In the genomic region with DNA sequence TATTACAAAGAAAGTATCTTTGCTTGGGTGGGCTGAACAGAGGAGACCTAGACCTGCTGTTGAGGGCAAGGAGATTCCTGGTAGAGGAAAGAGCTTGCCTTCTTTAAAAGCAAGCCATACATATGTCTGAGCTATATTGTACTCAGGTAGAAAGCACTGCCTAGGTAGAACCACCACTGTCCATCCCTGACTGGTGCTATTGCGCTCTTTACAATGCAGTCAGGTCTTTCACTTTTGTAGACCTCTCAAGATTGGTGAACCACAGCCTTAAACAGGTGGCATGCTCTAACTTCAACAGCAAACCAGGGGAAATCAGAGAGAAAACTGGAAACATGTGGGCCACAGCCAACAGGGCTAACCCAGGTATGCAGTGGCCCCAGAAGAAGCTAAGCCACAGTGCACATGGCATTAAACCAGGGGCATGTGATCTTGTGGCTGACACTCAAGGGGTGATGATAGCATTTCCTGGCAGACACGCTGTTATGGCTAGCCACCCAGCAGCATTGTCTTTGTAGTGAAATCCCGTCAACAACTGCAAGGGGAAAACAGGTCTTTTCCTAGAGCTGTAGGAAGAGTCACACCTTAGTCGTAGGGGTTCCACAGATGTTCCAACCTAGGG, we compare ENCODE assay signal across 11 cellular contexts.
"Had no signal": no experiment of that assay in that cellular context is flagged by ENCODE, and none has a peak within 500 bp of the region (broad histone marks: within the 10 kb centered on the region; RNA-seq: fewer than 3 reads in every experiment).

No MANE protein-coding gene starts in this region.

- H3K36me3 ChIP-seq: sigmoid colon had no signal

- H3K4me1 ChIP-seq: psoas muscle, sigmoid colon had no signal

- H3K4me3 ChIP-seq: psoas muscle, sigmoid colon had no signal

- H3K27me3 ChIP-seq: sigmoid colon had no signal

- DNase-seq: activated CD4-positive, alpha-beta T cell treated with anti-CD3 and anti-CD28 coated beads for 4 hours; activated naive CD4-positive, alpha-beta T cell treated with anti-CD3 and anti-CD28 coated beads, Interleukin-2, amount 50 U/mL, for 16 hours; activated T-cell treated with anti-CD3 and anti-CD28 coated beads for 4 hours; caudate nucleus; hippocampal formation; kidney; psoas muscle; sigmoid colon; stimulated activated CD4-positive, alpha-beta T cell treated with anti-CD3 and anti-CD28 coated beads, Interleukin-1b, Interleukin-23, amount 100 ng/mL, for 48 hours; T-helper 17 cell had no signal

- H3K27ac ChIP-seq: psoas muscle, sigmoid colon had no signal

- H3K9me3 ChIP-seq: psoas muscle, sigmoid colon had no signal

- ATAC-seq: esophagus mucosa, T-helper 17 cell had no signal
